In the genomic region with DNA sequence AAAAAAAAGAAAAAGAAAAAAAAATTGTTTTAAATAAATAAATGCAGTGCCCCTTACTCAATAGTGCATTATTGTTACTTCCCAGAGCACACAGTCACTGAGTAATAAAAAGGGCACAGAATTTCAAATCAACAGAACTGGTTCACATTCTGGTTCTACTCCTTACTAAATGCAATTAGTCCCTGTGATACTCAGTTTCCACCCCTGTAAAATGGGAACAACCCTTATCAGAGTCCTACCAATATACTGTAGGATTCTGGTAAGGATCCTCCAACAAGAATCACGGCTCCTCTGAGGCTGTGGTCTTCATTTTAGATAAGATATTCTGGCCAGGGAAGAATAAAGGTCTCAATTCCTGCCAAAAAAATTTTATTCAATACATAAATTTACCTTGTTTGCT, we compare ENCODE assay signal across 12 cellular contexts. TPM values are rescaled to one million over a fixed set of nuclear protein-coding genes. Genes with fewer than 3 reads are reported as not detected.
DNase-seq lines count a peak whose midpoint lies in the region; ATAC-seq and TF ChIP-seq lines count a peak whose summit lies in the region.
"Had no signal": no experiment of that assay in that cellular context is flagged by ENCODE, and none has a peak within 500 bp of the region (broad histone marks: within the 10 kb centered on the region; RNA-seq: fewer than 3 reads in every experiment).

No MANE protein-coding gene starts in this region.

- ATAC-seq in GM23338 = no peak
- no peak for ATAC-seq in HG03354 (IDR thresholded peaks at IDR 0.05; ENCODE audit: poor library complexity, severe bottlenecking, unreplicated experiment)
- ATAC-seq in GM19035 (IDR thresholded peaks at IDR 0.05; ENCODE audit: unreplicated experiment) = no peak

- no peak overlapping the region for H3K14ac ChIP-seq in mesenchymal stem cell (ENCODE audit: low read length in 2 of 2)

- no peaks in the 10 kb centered on the region for H3K27me3 ChIP-seq in GM23338 (ENCODE audit: insufficient read depth)
- H3K27me3 ChIP-seq in adipocyte (replicated peaks; ENCODE audit: control insufficient read depth, insufficient read depth, low read length) = no peaks in the 10 kb centered on the region
- no peaks in the 10 kb centered on the region for H3K27me3 ChIP-seq in mesenchymal stem cell (ENCODE audit: control insufficient read depth in 1 of 2, insufficient read depth in 1 of 2, low read length in 2 of 2)
- no peaks in the 10 kb centered on the region for H3K27me3 ChIP-seq in suprapubic skin
- H3K27me3 ChIP-seq: ovary had no signal

- TF ChIP-seq POLR2A in suprapubic skin (IDR thresholded peaks at IDR 0.05) = no peak

- H3K4me1 Mint-ChIP-seq in GM23338 = peaks cover 42% of the 10 kb centered on the region

- DNase-seq in GM23338 (ENCODE audit: low spot score) (no peak), adipocyte (ENCODE audit: low read depth) (no peak), mesenchymal stem cell (no peak), suprapubic skin (ENCODE audit: low spot score in 2 of 2) (no peak), T1000 (lab: John Stamatoyannopoulos, UW) (no peak)
- DNase-seq in activated CD8-positive, alpha-beta memory T cell treated with anti-CD3 and anti-CD28 coated beads for 24 hours = no peak
- DNase-seq: activated CD4-positive, alpha-beta T cell treated with anti-CD3 and anti-CD28 coated beads for 48 hours; HCEC 1CT; ovary; stimulated activated CD4-positive, alpha-beta T cell treated with anti-CD3 and anti-CD28 coated beads, Interleukin-1b, Interleukin-23, amount 100 ng/mL, for 48 hours had no signal

- no peak overlapping the region for H4K8ac ChIP-seq in mesenchymal stem cell (ENCODE audit: low read length)

- no peak overlapping the region for H3K18ac ChIP-seq in mesenchymal stem cell (ENCODE audit: low read depth in 1 of 2, low read length in 2 of 2)

- peaks cover 14% of the 10 kb centered on the region; the same call in 1 of the 2 replicates for H3F3A ChIP-seq in GM23338 (replicated peaks; ENCODE audit: low read depth)

- H3K79me2 ChIP-seq in GM23338 (replicated peaks; ENCODE audit: insufficient read depth) = peaks cover 79% of the 10 kb centered on the region

- H2AK5ac ChIP-seq in mesenchymal stem cell (ENCODE audit: low read length, severe bottlenecking) = no peak overlapping the region

- no peak overlapping the region for H2BK12ac ChIP-seq in mesenchymal stem cell (ENCODE audit: low read length in 2 of 2)

- H3K27me3 Mint-ChIP-seq in GM23338 (ENCODE audit: insufficient read depth, low read depth, poor library complexity) = peaks cover 5% of the 10 kb centered on the region

- whole genome bisulfite sequencing in mesenchymal stem cell = no CpG with 5 or more reads among the region's 1 CpG
- 87% methylated on average over 1 of the region's 1 CpG for WGBS in suprapubic skin

- no peak overlapping the region for H2BK120ac ChIP-seq in mesenchymal stem cell (ENCODE audit: low read depth, low read length)

- TF ChIP-seq EP300 in suprapubic skin (IDR thresholded peaks at IDR 0.05) = no peak

- H3K4me2 ChIP-seq in GM23338 = no peak overlapping the region
- H3K4me2 ChIP-seq in mesenchymal stem cell (ENCODE audit: low read length, poor library complexity, severe bottlenecking) = no peak overlapping the region

- peaks cover 18% of the 10 kb centered on the region for H3K79me1 ChIP-seq in mesenchymal stem cell (replicated peaks; ENCODE audit: low read length, poor library complexity, severe bottlenecking)

- H3K36me3 Mint-ChIP-seq in GM23338 (ENCODE audit: low read depth) = peaks cover 65% of the 10 kb centered on the region

- no peak overlapping the region for H4K91ac ChIP-seq in mesenchymal stem cell (ENCODE audit: low read length)

- H3K36me3 ChIP-seq in GM23338 (ENCODE audit: insufficient read depth) (peaks cover 24% of the 10 kb centered on the region), adipocyte (ENCODE audit: control insufficient read depth, insufficient read depth, low read length, severe bottlenecking) (peaks cover 22% of the 10 kb centered on the region), mesenchymal stem cell (ENCODE audit: control insufficient read depth in 1 of 2, insufficient read depth in 2 of 2, low read depth in 1 of 2, low read length in 2 of 2) (peaks cover 14 to 49% of the 10 kb centered on the region in 2 experiments), suprapubic skin (peaks cover 16% of the 10 kb centered on the region)
- H3K36me3 ChIP-seq: ovary had no signal

- H3K27ac ChIP-seq in GM23338 (ENCODE audit: low read depth) (peak overlapping the region; percentile 92), mesenchymal stem cell (ENCODE audit: low read length, poor library complexity, severe bottlenecking) (no peak overlapping the region), suprapubic skin (peak overlapping the region; percentile 89)
- H3K27ac ChIP-seq: ovary had no signal

- H3K23ac ChIP-seq in mesenchymal stem cell (ENCODE audit: low read length in 2 of 2) = no peak overlapping the region

- H2BK15ac ChIP-seq in mesenchymal stem cell (ENCODE audit: low read depth, poor library complexity, severe bottlenecking) = no peak overlapping the region

- H4K20me1 ChIP-seq in GM23338 (replicated peaks; ENCODE audit: insufficient read depth) = peaks cover 5% of the 10 kb centered on the region; the same call in 1 of the 2 replicates

- no peaks in the 10 kb centered on the region for H3K9me3 ChIP-seq in adipocyte (ENCODE audit: control insufficient read depth, low read length)
- H3K9me3 ChIP-seq in mesenchymal stem cell (ENCODE audit: control insufficient read depth, low read length) = no peaks in the 10 kb centered on the region
- no peaks in the 10 kb centered on the region for H3K9me3 ChIP-seq in suprapubic skin
- H3K9me3 ChIP-seq: ovary had no signal

- no peak overlapping the region for H3K4me3 ChIP-seq in GM23338
- H3K4me3 ChIP-seq in adipocyte (ENCODE audit: low read length) = no peak overlapping the region
- no peak overlapping the region for H3K4me3 ChIP-seq in mesenchymal stem cell (ENCODE audit: insufficient read depth in 1 of 2, low read depth in 1 of 2, low read length in 2 of 2)
- H3K4me3 ChIP-seq in suprapubic skin = no peak overlapping the region
- H3K4me3 ChIP-seq: ovary had no signal

- H3K9me2 ChIP-seq in GM23338 (ENCODE audit: insufficient read depth) = no peaks in the 10 kb centered on the region

- no peak overlapping the region for H3K4ac ChIP-seq in mesenchymal stem cell (ENCODE audit: low read depth in 1 of 2, low read length in 2 of 2)

- peak overlapping the region; percentile 67 for H3K9ac ChIP-seq in adipocyte (ENCODE audit: low read length)
- peak overlapping the region; percentile 78 for H3K9ac ChIP-seq in mesenchymal stem cell (ENCODE audit: low read length)

- no peak overlapping the region for H3K27ac Mint-ChIP-seq in GM23338

- H3K4me3 Mint-ChIP-seq in GM23338 = no peak overlapping the region

- TF ChIP-seq CTCF in GM23338 (conservative IDR thresholded peaks at IDR 0.05; ENCODE audit: low read depth in 2 of 2) = no peak
- TF ChIP-seq CTCF in suprapubic skin (IDR thresholded peaks at IDR 0.05) = no peak

- H3K4me1 ChIP-seq in GM23338 (ENCODE audit: insufficient read depth) (peaks cover 25% of the 10 kb centered on the region), adipocyte (ENCODE audit: control insufficient read depth, insufficient read depth, low read length) (peaks cover 83% of the 10 kb centered on the region), mesenchymal stem cell (ENCODE audit: control insufficient read depth, insufficient read depth, low read depth, low read length) (peaks cover 25% of the 10 kb centered on the region), suprapubic skin (peaks cover 74% of the 10 kb centered on the region)

- H2AFZ ChIP-seq in GM23338 (no peak overlapping the region), mesenchymal stem cell (ENCODE audit: low read depth, low read length) (no peak overlapping the region)

- no peaks in the 10 kb centered on the region for H3K9me3 Mint-ChIP-seq in GM23338

- no peak overlapping the region for H2BK5ac ChIP-seq in mesenchymal stem cell (ENCODE audit: low read depth, low read length, poor library complexity, severe bottlenecking)

TF ChIP-seq in GM23338, 12 proteins besides CTCF, POLR2A, EP300 and RAD21 (continues in another document):
- no peak for TF ChIP-seq EZH2 (IDR thresholded peaks at IDR 0.05; ENCODE audit: low read depth, unreplicated experiment)
- no peak for TF ChIP-seq NANOG (IDR thresholded peaks at IDR 0.05; ENCODE audit: borderline replicate concordance)
- no peak for TF ChIP-seq ZNF114 (CRISPR knock-in tag; IDR thresholded peaks at IDR 0.05)
- TF ChIP-seq, protein P1, sequence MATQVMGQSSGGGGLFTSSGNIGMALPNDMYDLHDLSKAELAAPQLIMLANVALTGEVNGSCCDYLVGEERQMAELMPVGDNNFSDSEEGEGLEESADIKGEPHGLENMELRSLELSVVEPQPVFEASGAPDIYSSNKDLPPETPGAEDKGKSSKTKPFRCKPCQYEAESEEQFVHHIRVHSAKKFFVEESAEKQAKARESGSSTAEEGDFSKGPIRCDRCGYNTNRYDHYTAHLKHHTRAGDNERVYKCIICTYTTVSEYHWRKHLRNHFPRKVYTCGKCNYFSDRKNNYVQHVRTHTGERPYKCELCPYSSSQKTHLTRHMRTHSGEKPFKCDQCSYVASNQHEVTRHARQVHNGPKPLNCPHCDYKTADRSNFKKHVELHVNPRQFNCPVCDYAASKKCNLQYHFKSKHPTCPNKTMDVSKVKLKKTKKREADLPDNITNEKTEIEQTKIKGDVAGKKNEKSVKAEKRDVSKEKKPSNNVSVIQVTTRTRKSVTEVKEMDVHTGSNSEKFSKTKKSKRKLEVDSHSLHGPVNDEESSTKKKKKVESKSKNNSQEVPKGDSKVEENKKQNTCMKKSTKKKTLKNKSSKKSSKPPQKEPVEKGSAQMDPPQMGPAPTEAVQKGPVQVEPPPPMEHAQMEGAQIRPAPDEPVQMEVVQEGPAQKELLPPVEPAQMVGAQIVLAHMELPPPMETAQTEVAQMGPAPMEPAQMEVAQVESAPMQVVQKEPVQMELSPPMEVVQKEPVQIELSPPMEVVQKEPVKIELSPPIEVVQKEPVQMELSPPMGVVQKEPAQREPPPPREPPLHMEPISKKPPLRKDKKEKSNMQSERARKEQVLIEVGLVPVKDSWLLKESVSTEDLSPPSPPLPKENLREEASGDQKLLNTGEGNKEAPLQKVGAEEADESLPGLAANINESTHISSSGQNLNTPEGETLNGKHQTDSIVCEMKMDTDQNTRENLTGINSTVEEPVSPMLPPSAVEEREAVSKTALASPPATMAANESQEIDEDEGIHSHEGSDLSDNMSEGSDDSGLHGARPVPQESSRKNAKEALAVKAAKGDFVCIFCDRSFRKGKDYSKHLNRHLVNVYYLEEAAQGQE (IDR thresholded peaks at IDR 0.05; ENCODE audit: unreplicated experiment) = no peak

RNA-seq across cellular contexts. Expression of gene ITGB5, which starts 50.7 kb away (rescaled TPM):
- 242 and 269 TPM in 2 replicates for total RNA-seq in GM23338 (2014; rRNA removed; shearing (Covaris generic))
- polyA plus RNA-seq in GM23338 (2016; fragmentation: Nextera tagmentation; extraction: Ambion mirVana) = 63.6 and 68.2 TPM in 2 replicates
- polyA plus RNA-seq in mesenchymal stem cell (2013, experiment 1 of 2) = 478 TPM
- 472 TPM for polyA plus RNA-seq in mesenchymal stem cell (2013, experiment 2 of 2)
- 100 to 1,000 TPM; 159 to 397 (median 245) TPM for total RNA-seq in suprapubic skin
